Comparison of ENCODE assay signal across 27 cellular contexts in the genomic region with DNA sequence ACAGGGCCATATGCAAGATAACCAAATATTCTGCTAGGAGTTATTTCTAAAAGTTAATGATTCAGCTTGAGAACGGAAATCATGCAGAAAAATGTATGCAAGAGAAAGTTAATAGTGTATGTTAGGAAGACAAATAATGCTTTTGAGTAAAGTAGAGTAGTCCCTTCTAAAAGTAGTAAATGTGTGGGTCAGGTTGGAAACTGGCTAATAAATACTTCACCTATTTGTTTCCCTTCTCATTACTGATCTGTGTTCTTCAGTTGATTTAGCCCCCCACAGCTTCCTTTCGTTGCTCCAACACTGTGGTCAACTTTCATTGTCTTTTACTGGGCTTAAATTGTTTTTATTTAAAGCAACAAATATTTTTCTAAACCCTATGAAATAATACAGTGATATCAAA.
"Had no signal": no experiment of that assay in that cellular context is flagged by ENCODE, and none has a peak within 500 bp of the region (broad histone marks: within the 10 kb centered on the region; RNA-seq: fewer than 3 reads in every experiment).

No MANE protein-coding gene starts in this region.

- ATAC-seq: natural killer cell; psoas muscle; right cardiac atrium; sciatic nerve; stimulated activated memory B cell treated with anti-CD40 and anti-IgM and Interleukin-4, amounts not matched to agents 10 μg/mL and 1 μg/mL and 100 μg/mL, for 72 hours; stimulated activated naive CD8-positive, alpha-beta T cell treated with anti-CD3 and anti-CD28 coated beads, Interleukin-15, amount 100 ng/mL, for 72 hours; stimulated activated naive CD8-positive, alpha-beta T cell treated with anti-CD3 and anti-CD28 coated beads, Interleukin-15, Interleukin-2, amounts not matched to agents 100 U/mL and 50 U/mL, for 24 hours; upper lobe of right lung had no signal

- H3K4me1 Mint-ChIP-seq: natural killer cell; nephron; neural progenitor cell; stimulated activated memory B cell treated with anti-CD40 and anti-IgM and Interleukin-4, amounts not matched to agents 10 μg/mL and 1 μg/mL and 100 μg/mL, for 72 hours; stimulated activated naive CD8-positive, alpha-beta T cell treated with anti-CD3 and anti-CD28 coated beads, Interleukin-15, amount 100 ng/mL, for 72 hours had no signal

- H3K27ac Mint-ChIP-seq: natural killer cell; nephron; neural progenitor cell; progenitor cell of endocrine pancreas; stimulated activated memory B cell treated with anti-CD40 and anti-IgM and Interleukin-4, amounts not matched to agents 10 μg/mL and 1 μg/mL and 100 μg/mL, for 72 hours; stimulated activated naive CD8-positive, alpha-beta T cell treated with anti-CD3 and anti-CD28 coated beads, Interleukin-15, amount 100 ng/mL, for 72 hours; type B pancreatic cell had no signal

- H3K9me3 Mint-ChIP-seq: stimulated activated memory B cell treated with anti-CD40 and anti-IgM and Interleukin-4, amounts not matched to agents 10 μg/mL and 1 μg/mL and 100 μg/mL, for 72 hours; stimulated activated naive CD8-positive, alpha-beta T cell treated with anti-CD3 and anti-CD28 coated beads, Interleukin-15, amount 100 ng/mL, for 72 hours; type B pancreatic cell had no signal

- H3K36me3 Mint-ChIP-seq: natural killer cell; neural progenitor cell; stimulated activated memory B cell treated with anti-CD40 and anti-IgM and Interleukin-4, amounts not matched to agents 10 μg/mL and 1 μg/mL and 100 μg/mL, for 72 hours; type B pancreatic cell had no signal

- DNase-seq: natural killer cell; occipital lobe; ovary; posterior cingulate gyrus; psoas muscle; right cardiac atrium; spleen; stimulated activated CD4-positive, alpha-beta T cell treated with anti-CD3 and anti-CD28 coated beads, Interleukin-12 subunit alpha, Interleukin-12 subunit beta, amount 100 ng/mL, for 4 hours; stimulated activated CD4-positive, alpha-beta T cell treated with anti-CD3 and anti-CD28 coated beads, Interleukin-1b, Interleukin-23, amount 100 ng/mL, for 48 hours; stimulated activated CD4-positive, alpha-beta T cell treated with anti-CD3 and anti-CD28 coated beads, Interleukin-4, amount 100 ng/mL, for 1 hour; stimulated activated CD4-positive, alpha-beta T cell treated with anti-CD3 and anti-CD28 coated beads, Interleukin-4, amount 100 ng/mL, for 4 hours; stimulated activated CD8-positive, alpha-beta memory T cell treated with anti-CD3 and anti-CD28 coated beads, Interleukin-4, amount 100 ng/mL, for 48 hours; stimulated activated naive CD4-positive, alpha-beta T cell; stimulated activated naive CD8-positive, alpha-beta T cell treated with anti-CD3 and anti-CD28 coated beads, Interleukin-15, amount 100 ng/mL, for 72 hours; stimulated activated naive CD8-positive, alpha-beta T cell treated with anti-CD3 and anti-CD28 coated beads, Interleukin-15, Interleukin-2, amounts not matched to agents 100 U/mL and 50 U/mL, for 24 hours; substantia nigra; testis; tibial artery; transverse colon; upper lobe of right lung; uterus had no signal

- H3K27me3 Mint-ChIP-seq: progenitor cell of endocrine pancreas; stimulated activated memory B cell treated with anti-CD40 and anti-IgM and Interleukin-4, amounts not matched to agents 10 μg/mL and 1 μg/mL and 100 μg/mL, for 72 hours; stimulated activated naive CD8-positive, alpha-beta T cell treated with anti-CD3 and anti-CD28 coated beads, Interleukin-15, amount 100 ng/mL, for 72 hours; type B pancreatic cell had no signal

- H3K4me3 Mint-ChIP-seq: natural killer cell; nephron; neural progenitor cell; stimulated activated memory B cell treated with anti-CD40 and anti-IgM and Interleukin-4, amounts not matched to agents 10 μg/mL and 1 μg/mL and 100 μg/mL, for 72 hours; stimulated activated naive CD8-positive, alpha-beta T cell treated with anti-CD3 and anti-CD28 coated beads, Interleukin-15, amount 100 ng/mL, for 72 hours; type B pancreatic cell had no signal
